ENCODE assay signal across 8 cellular contexts in genomic region chr19:13212759-13213330, GRCh38.
A peak's percentile ranks its signal among the peaks of the same experiment; 100 is the strongest.
DNase-seq lines count a peak whose midpoint lies in the region; ATAC-seq lines count a peak whose summit lies in the region.

No MANE protein-coding gene starts in this region.

- H3K4me3 Mint-ChIP-seq in CD4-positive, alpha-beta memory T cell, result peak overlapping the region in 3 of 8 donors; percentile 43 to 79 (median 44)
- H3K4me3 Mint-ChIP-seq in activated naive CD8-positive, alpha-beta T cell, result no peak overlapping the region

- H3K9me3 ChIP-seq in CD4-positive, alpha-beta memory T cell (ENCODE audit: control insufficient read depth in 1 of 2, low read length in 2 of 2), result no peaks in the 10 kb centered on the region

- peaks cover 17 to 50% (median 29%) of the 10 kb centered on the region in 4 donors for H3K4me1 Mint-ChIP-seq in CD4-positive, alpha-beta memory T cell
- peaks cover 30% of the 10 kb centered on the region for H3K4me1 Mint-ChIP-seq in activated naive CD8-positive, alpha-beta T cell (ENCODE audit: low read depth)

- peak; percentile 62 to 73 (median 66) for DNase-seq in CD4-positive, alpha-beta memory T cell
- peak; percentile 57 for DNase-seq in HT1080 (ENCODE audit: low read depth)
- DNase-seq in SW480 (ENCODE audit: low spot score), result peak; percentile 72
- peak; percentile 56 for DNase-seq in iPS DF 19.7 (ENCODE audit: low read depth, low spot score)
- DNase-seq in stimulated activated CD4-positive, alpha-beta T cell treated with anti-CD3 and anti-CD28 coated beads, Interleukin-2, amount 100 ng/mL, for 24 hours, result peak; percentile 80 to 83
- DNase-seq in posterior vena cava (ENCODE audit: low spot score), result no peak

- peaks cover 0 to 2% of the 10 kb centered on the region in 2 donors for H3K36me3 Mint-ChIP-seq in CD4-positive, alpha-beta memory T cell
- H3K36me3 Mint-ChIP-seq in activated naive CD8-positive, alpha-beta T cell, result no peaks in the 10 kb centered on the region

- H3K27me3 Mint-ChIP-seq in CD4-positive, alpha-beta memory T cell, result no peaks in the 10 kb centered on the region
- no peaks in the 10 kb centered on the region for H3K27me3 Mint-ChIP-seq in activated naive CD8-positive, alpha-beta T cell

- H3K4me1 ChIP-seq in CD4-positive, alpha-beta memory T cell (ENCODE audit: insufficient read depth, low read length), result peaks cover 14% of the 10 kb centered on the region

- CTCF ChIA-PET in CD4-positive, alpha-beta memory T cell (lab: Charles Lee; ENCODE audit: partially characterized antibody), result interaction anchor here (0.9 to 3.8 kb wide), 9 partner anchors 10 to 248 kb away, joined by 3 to 14 read pairs (median 5); no protein-coding TSS in a partner anchor

- no peaks in the 10 kb centered on the region for H3K27me3 ChIP-seq in CD4-positive, alpha-beta memory T cell (ENCODE audit: insufficient read depth, low read length)

- intact Hi-C loops in CD4-positive, alpha-beta memory T cell (cut with micrococcal nuclease), result loop anchor here (1.0 to 5.0 kb wide), 3 partner anchors 18 to 49 kb away; no protein-coding TSS in a partner anchor
- intact Hi-C loops in posterior vena cava (cut with DNase I), result loop anchor here in 1 of 2 donors (5.0 kb wide), 1 partner anchor 49 kb away; no protein-coding TSS in a partner anchor

- H3K4me3 ChIP-seq in CD4-positive, alpha-beta memory T cell (ENCODE audit: low read length in 2 of 2), result no peak overlapping the region

- POLR2A ChIA-PET in CD4-positive, alpha-beta memory T cell (lab: Charles Lee; ENCODE audit: partially characterized antibody), result interaction anchor here (1.1 to 2.0 kb wide), 4 partner anchors 45 to 61 kb away, joined by 3 to 17 read pairs (median 8); no protein-coding TSS in a partner anchor

- no peak for ATAC-seq in HG03159 (IDR thresholded peaks at IDR 0.05; ENCODE audit: unreplicated experiment)

- peaks cover 0 to 2% (median 0%) of the 10 kb centered on the region in 8 donors for H3K9me3 Mint-ChIP-seq in CD4-positive, alpha-beta memory T cell
- no peaks in the 10 kb centered on the region for H3K9me3 Mint-ChIP-seq in activated naive CD8-positive, alpha-beta T cell (ENCODE audit: low read depth)

- peak overlapping the region in 5 of 7 donors; percentile 4 to 75 (median 25) for H3K27ac Mint-ChIP-seq in CD4-positive, alpha-beta memory T cell
- H3K27ac Mint-ChIP-seq in activated naive CD8-positive, alpha-beta T cell, result peak overlapping the region; percentile 51

- H3K27ac ChIP-seq in CD4-positive, alpha-beta memory T cell (ENCODE audit: low read depth, low read length), result no peak overlapping the region

- H3K36me3 ChIP-seq in CD4-positive, alpha-beta memory T cell (ENCODE audit: insufficient read depth, low read length), result no peaks in the 10 kb centered on the region
